ENCODE assay signal across 7 cellular contexts in the genomic region with DNA sequence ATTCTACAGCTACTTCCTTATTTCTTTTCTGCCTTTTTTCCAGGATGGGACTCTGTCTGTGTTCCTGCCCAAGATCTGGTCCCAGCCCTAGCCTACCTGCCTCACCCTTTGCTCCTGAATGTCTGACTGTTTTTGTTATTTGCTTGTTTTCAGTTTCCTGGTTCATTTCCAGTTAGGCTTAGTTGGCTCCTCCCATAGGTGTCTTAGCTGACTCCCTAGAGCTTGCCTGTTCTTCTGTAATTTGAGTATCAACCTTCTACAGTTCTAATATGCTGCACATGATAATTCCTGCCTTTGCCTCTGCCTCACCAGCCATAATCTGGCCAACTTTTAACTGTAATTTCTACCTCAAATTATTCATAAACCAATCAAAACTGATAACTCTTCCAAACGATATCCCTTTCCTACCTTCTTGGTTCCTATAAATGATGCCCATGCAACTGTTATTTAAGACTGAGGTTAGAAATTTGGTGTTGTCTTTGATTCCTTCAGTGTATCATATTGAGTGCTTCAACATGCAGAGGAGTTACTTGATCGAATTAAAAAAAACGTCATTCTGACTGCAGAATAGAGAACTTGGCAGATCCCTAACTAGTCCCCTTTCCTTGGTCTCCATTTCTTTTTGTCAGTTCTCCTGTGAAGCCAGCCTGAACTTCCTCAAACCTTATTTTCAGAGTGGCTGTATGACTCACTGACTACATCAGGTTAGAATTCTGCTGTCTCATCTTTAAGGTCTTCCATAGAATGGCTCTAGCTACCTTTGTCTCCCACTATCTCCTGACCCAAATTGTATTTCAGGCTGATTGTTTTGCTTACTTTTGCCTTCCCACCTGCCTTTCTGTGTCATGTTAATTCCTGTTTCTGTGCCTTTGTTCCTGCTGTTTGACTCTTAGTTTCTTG. TPM values are rescaled to one million over a fixed set of nuclear protein-coding genes. Genes with fewer than 3 reads are reported as not detected.
DNase-seq lines count a peak whose midpoint lies in the region; TF ChIP-seq lines count a peak whose summit lies in the region.

No MANE protein-coding gene starts in this region.

- no peaks in the 10 kb centered on the region for H3K27me3 ChIP-seq in BE2C

- H3K27ac Mint-ChIP-seq in activated naive CD8-positive, alpha-beta T cell treated with anti-CD3 and anti-CD28 coated beads for 36 hours: peak overlapping the region; percentile 32

- H3K4me1 Mint-ChIP-seq in activated naive CD8-positive, alpha-beta T cell treated with anti-CD3 and anti-CD28 coated beads for 36 hours: peaks cover 24% of the 10 kb centered on the region

- no peak for TF ChIP-seq CTCF in BE2C (IDR thresholded peaks at IDR 0.05; ENCODE audit: low read depth, low read length)

- H3K9me3 ChIP-seq in BE2C: no peaks in the 10 kb centered on the region

- no peak overlapping the region for H3K4me3 Mint-ChIP-seq in activated naive CD8-positive, alpha-beta T cell treated with anti-CD3 and anti-CD28 coated beads for 36 hours

- no peaks in the 10 kb centered on the region for H3K9me3 Mint-ChIP-seq in activated naive CD8-positive, alpha-beta T cell treated with anti-CD3 and anti-CD28 coated beads for 36 hours

- H3K36me3 ChIP-seq in BE2C: no peaks in the 10 kb centered on the region

- H3K36me3 Mint-ChIP-seq in activated naive CD8-positive, alpha-beta T cell treated with anti-CD3 and anti-CD28 coated beads for 36 hours: peaks cover 18% of the 10 kb centered on the region

- no peak overlapping the region for H3K4me3 ChIP-seq in BE2C (ENCODE audit: low read depth, low read length)

- H3K4me1 ChIP-seq in BE2C: peaks cover 3% of the 10 kb centered on the region; the same call in 1 of the 2 replicates

- no peaks in the 10 kb centered on the region for H3K27me3 Mint-ChIP-seq in activated naive CD8-positive, alpha-beta T cell treated with anti-CD3 and anti-CD28 coated beads for 36 hours

- DNase-seq in GM04504 (ENCODE audit: low read depth) (peak; percentile 12), MV-4-11 (lab: John Stamatoyannopoulos, UW) (peak; percentile 92), inferior parietal cortex (ENCODE audit: extremely low spot score) (peak; percentile 65), ureter (ENCODE audit: low spot score) (peak; percentile 46), BE2C (no peak)
- DNase-seq in activated naive CD8-positive, alpha-beta T cell treated with anti-CD3 and anti-CD28 coated beads for 36 hours: no peak
- no peak for DNase-seq in stimulated activated CD4-positive, alpha-beta T cell treated with anti-CD3 and anti-CD28 coated beads, Interleukin-2, amount 100 ng/mL, for 48 hours

RNA-seq across cellular contexts. Expression of gene GOLM2, which starts 8.4 kb away (rescaled TPM):
- 10 to 100 TPM; 28.7 to 29.2 TPM for total RNA-seq in activated naive CD8-positive, alpha-beta T cell treated with anti-CD3 and anti-CD28 coated beads for 36 hours
- total RNA-seq in ureter: 91.7 TPM
- 16.3 TPM for polyA plus RNA-seq in BE2C (2012; ENCODE audit: insufficient read depth, insufficient read length, low read depth)

Comparison
In these comparisons a context has a peak if more than half of its experiments do, and no peak if none do; other contexts are left out.
1. DNase-seq: peak in GM04504 (single experiment), MV-4-11 (single experiment), inferior parietal cortex (single experiment) and ureter (single experiment); none in activated naive CD8-positive, alpha-beta T cell treated with anti-CD3 and anti-CD28 coated beads for 36 hours (single experiment), stimulated activated CD4-positive, alpha-beta T cell treated with anti-CD3 and anti-CD28 coated beads, Interleukin-2, amount 100 ng/mL, for 48 hours (0 of 2) and BE2C (single experiment).